18 cellular contexts compared by ENCODE assay signal in genomic region chr4:26174033-26174432, GRCh38.
DNase-seq lines count a peak whose midpoint lies in the region; ATAC-seq lines count a peak whose summit lies in the region.
"Had no signal": no experiment of that assay in that cellular context is flagged by ENCODE, and none has a peak within 500 bp of the region (broad histone marks: within the 10 kb centered on the region; RNA-seq: fewer than 3 reads in every experiment).

No MANE protein-coding gene starts in this region.

- intact Hi-C loops in left colon (cut with DNase I, micrococcal nuclease): no loop called here

- no peaks in the 10 kb centered on the region for H3K36me3 Mint-ChIP-seq in CD4-positive, CD25-positive, alpha-beta regulatory T cell
- H3K36me3 Mint-ChIP-seq in activated T-helper 17 cell treated with anti-CD3 and anti-CD28 coated beads, Interleukin-2, amount 50 U/mL, for 72 hours (ENCODE audit: low read depth): peaks cover 2% of the 10 kb centered on the region
- H3K36me3 Mint-ChIP-seq in activated T-cell treated with anti-CD3 and anti-CD28 coated beads, Interleukin-2, amount 50 U/mL, for 72 hours (ENCODE audit: insufficient read depth in 2 of 2): no peaks in the 10 kb centered on the region
- H3K36me3 Mint-ChIP-seq: activated naive CD8-positive, alpha-beta T cell had no signal

- peak overlapping the region in 2 of 3 donors; percentile 71 for H3K27ac Mint-ChIP-seq in CD4-positive, CD25-positive, alpha-beta regulatory T cell
- peak overlapping the region; percentile 97 for H3K27ac Mint-ChIP-seq in activated T-helper 17 cell treated with anti-CD3 and anti-CD28 coated beads, Interleukin-2, amount 50 U/mL, for 72 hours
- H3K27ac Mint-ChIP-seq in activated T-cell treated with anti-CD3 and anti-CD28 coated beads, Interleukin-2, amount 50 U/mL, for 72 hours: no peak overlapping the region

- H3K27me3 ChIP-seq in CD4-positive, CD25-positive, alpha-beta regulatory T cell (ENCODE audit: control insufficient read depth, insufficient read depth, low read length): no peaks in the 10 kb centered on the region
- H3K27me3 ChIP-seq: breast epithelium had no signal

- no peaks in the 10 kb centered on the region for H3K36me3 ChIP-seq in CD4-positive, CD25-positive, alpha-beta regulatory T cell (ENCODE audit: control insufficient read depth, insufficient read depth, low read length)
- H3K36me3 ChIP-seq: breast epithelium, left lung had no signal

- H3K27ac ChIP-seq in CD4-positive, CD25-positive, alpha-beta regulatory T cell (ENCODE audit: insufficient read depth, low read length, poor library complexity, severe bottlenecking): no peak overlapping the region
- H3K27ac ChIP-seq: breast epithelium, left lung had no signal

- no peak for DNase-seq in CD4-positive, CD25-positive, alpha-beta regulatory T cell
- DNase-seq in left colon (no peak), activated gamma-delta T cell treated with Interleukin-2 at 50 U/mL for 16 hours (no peak), NCI-H2171 (lab: John Stamatoyannopoulos, UW) (no peak), cerebellum (ENCODE audit: low spot score) (no peak)
- DNase-seq in activated T-cell treated with anti-CD3 and anti-CD28 coated beads, Interleukin-2, amount 50 U/mL, for 72 hours: no peak
- DNase-seq: activated CD4-positive, alpha-beta T cell treated with anti-CD3 and anti-CD28 coated beads, Interleukin-2, amount 50 U/mL, for 1 hour; activated T-cell treated with anti-CD3 and anti-CD28 coated beads, Interleukin-2, amount 50 U/mL, for 1 hour; H7; KG1; left lung; NCI-H526 treated with DMSO at 0.1 percent for 48 hours; stimulated activated CD4-positive, alpha-beta T cell treated with anti-CD3 and anti-CD28 coated beads, Interleukin-2, amount 100 ng/mL, for 48 hours had no signal

- no peak for ATAC-seq in CD4-positive, CD25-positive, alpha-beta regulatory T cell (ENCODE audit: low read depth in 2 of 2)
- ATAC-seq in HG02870 (IDR thresholded peaks at IDR 0.05; ENCODE audit: unreplicated experiment): peak; percentile 36
- no peak for ATAC-seq in activated T-helper 17 cell treated with anti-CD3 and anti-CD28 coated beads, Interleukin-2, amount 50 U/mL, for 72 hours (replicated peaks)
- ATAC-seq in left colon: peak; percentile 68
- ATAC-seq in activated T-cell treated with anti-CD3 and anti-CD28 coated beads, Interleukin-2, amount 50 U/mL, for 72 hours (replicated peaks in 1 of 2): no peak
- ATAC-seq: esophagus mucosa, left lung had no signal

- peaks cover 12% of the 10 kb centered on the region for H3K4me1 ChIP-seq in CD4-positive, CD25-positive, alpha-beta regulatory T cell (ENCODE audit: control insufficient read depth, insufficient read depth, low read length, poor library complexity, severe bottlenecking)
- H3K4me1 ChIP-seq: breast epithelium, left lung had no signal

- H3K4me3 Mint-ChIP-seq in CD4-positive, CD25-positive, alpha-beta regulatory T cell: peak overlapping the region in 3 of 4 donors; percentile 62 to 66 (median 64)
- H3K4me3 Mint-ChIP-seq in activated T-helper 17 cell treated with anti-CD3 and anti-CD28 coated beads, Interleukin-2, amount 50 U/mL, for 72 hours: peak overlapping the region; percentile 73
- peak overlapping the region in 1 of 2 donors; percentile 46 for H3K4me3 Mint-ChIP-seq in activated T-cell treated with anti-CD3 and anti-CD28 coated beads, Interleukin-2, amount 50 U/mL, for 72 hours
- H3K4me3 Mint-ChIP-seq: activated naive CD8-positive, alpha-beta T cell had no signal

- H3K9me3 ChIP-seq in CD4-positive, CD25-positive, alpha-beta regulatory T cell (ENCODE audit: control insufficient read depth in 2 of 2, low read length in 2 of 2): no peaks in the 10 kb centered on the region
- H3K9me3 ChIP-seq: breast epithelium, left lung had no signal

- H3K4me1 Mint-ChIP-seq in CD4-positive, CD25-positive, alpha-beta regulatory T cell: peaks cover 1 to 7% (median 4%) of the 10 kb centered on the region in 4 donors
- H3K4me1 Mint-ChIP-seq in activated T-helper 17 cell treated with anti-CD3 and anti-CD28 coated beads, Interleukin-2, amount 50 U/mL, for 72 hours: peaks cover 30% of the 10 kb centered on the region
- H3K4me1 Mint-ChIP-seq in activated T-cell treated with anti-CD3 and anti-CD28 coated beads, Interleukin-2, amount 50 U/mL, for 72 hours (ENCODE audit: low read depth): peaks cover 40% of the 10 kb centered on the region

- H3K4me3 ChIP-seq in CD4-positive, CD25-positive, alpha-beta regulatory T cell (ENCODE audit: low read depth, low read length): peak overlapping the region; percentile 58
- H3K4me3 ChIP-seq: breast epithelium, left lung had no signal

- H3K27me3 Mint-ChIP-seq in CD4-positive, CD25-positive, alpha-beta regulatory T cell: peaks cover 8% of the 10 kb centered on the region
- peaks cover 3% of the 10 kb centered on the region for H3K27me3 Mint-ChIP-seq in activated T-helper 17 cell treated with anti-CD3 and anti-CD28 coated beads, Interleukin-2, amount 50 U/mL, for 72 hours
- H3K27me3 Mint-ChIP-seq in activated T-cell treated with anti-CD3 and anti-CD28 coated beads, Interleukin-2, amount 50 U/mL, for 72 hours (ENCODE audit: low read depth): peaks cover 20% of the 10 kb centered on the region
- H3K27me3 Mint-ChIP-seq: activated naive CD8-positive, alpha-beta T cell had no signal

- H3K9me3 Mint-ChIP-seq in CD4-positive, CD25-positive, alpha-beta regulatory T cell: peaks cover 0 to 1% (median 0%) of the 10 kb centered on the region in 7 donors
- H3K9me3 Mint-ChIP-seq in activated T-helper 17 cell treated with anti-CD3 and anti-CD28 coated beads, Interleukin-2, amount 50 U/mL, for 72 hours: no peaks in the 10 kb centered on the region
- no peaks in the 10 kb centered on the region for H3K9me3 Mint-ChIP-seq in activated T-cell treated with anti-CD3 and anti-CD28 coated beads, Interleukin-2, amount 50 U/mL, for 72 hours

Comparison
In these comparisons a context has a peak if more than half of its experiments do, and no peak if none do; other contexts are left out.
1. ATAC-seq: peak in HG02870 (single experiment) and left colon (single experiment); none in CD4-positive, CD25-positive, alpha-beta regulatory T cell (0 of 2), activated T-helper 17 cell treated with anti-CD3 and anti-CD28 coated beads, Interleukin-2, amount 50 U/mL, for 72 hours (single experiment) and activated T-cell treated with anti-CD3 and anti-CD28 coated beads, Interleukin-2, amount 50 U/mL, for 72 hours (0 of 2).